ENCODE assay signal across 12 cellular contexts in genomic region chr11:46696212-46696558, GRCh38. TPM values are rescaled to one million over a fixed set of nuclear protein-coding genes. Genes with fewer than 3 reads are reported as not detected.
DNase-seq lines count a peak whose midpoint lies in the region; ATAC-seq and TF ChIP-seq lines count a peak whose summit lies in the region.
"Had no signal": no experiment of that assay in that cellular context is flagged by ENCODE, and none has a peak within 500 bp of the region (broad histone marks: within the 10 kb centered on the region; RNA-seq: fewer than 3 reads in every experiment).

No MANE protein-coding gene starts in this region.

- H3K9me3 Mint-ChIP-seq in stimulated activated naive CD8-positive, alpha-beta T cell treated with anti-CD3 and anti-CD28 coated beads, Interleukin-15, amount 100 ng/mL, for 72 hours = no peaks in the 10 kb centered on the region
- no peaks in the 10 kb centered on the region for H3K9me3 Mint-ChIP-seq in progenitor cell of endocrine pancreas (ENCODE audit: low read depth)
- H3K9me3 Mint-ChIP-seq: activated CD8-positive, alpha-beta T cell treated with anti-CD3 and anti-CD28 coated beads for 36 hours had no signal

- no peak overlapping the region for H4K5ac ChIP-seq in mesendoderm (ENCODE audit: low read length)

- peaks cover 3% of the 10 kb centered on the region for H3K36me3 Mint-ChIP-seq in progenitor cell of endocrine pancreas (ENCODE audit: insufficient read depth)

- peak overlapping the region; percentile 50 to 92 for H3K27ac Mint-ChIP-seq in stimulated activated naive CD8-positive, alpha-beta T cell treated with anti-CD3 and anti-CD28 coated beads, Interleukin-15, amount 100 ng/mL, for 72 hours
- no peak overlapping the region for H3K27ac Mint-ChIP-seq in progenitor cell of endocrine pancreas

- H2BK120ac ChIP-seq in neuronal stem cell (ENCODE audit: low read depth, low read length) (no peak overlapping the region), mesendoderm (ENCODE audit: low read depth, low read length) (no peak overlapping the region)

- H3K36me3 ChIP-seq in neuronal stem cell (replicated peaks in 1 of 2; ENCODE audit: control insufficient read depth in 2 of 2, insufficient read depth in 2 of 2, low read length in 2 of 2) (peaks cover 16 to 38% of the 10 kb centered on the region in 2 donors), mesendoderm (ENCODE audit: control insufficient read depth, insufficient read depth, low read length) (peaks cover 5% of the 10 kb centered on the region)

- WGBS in neuronal stem cell (ENCODE audit: extremely low coverage in 2 of 2, insufficient read length in 2 of 2, insufficient replicate concordance in 1 of 2), 2 donors = no CpG with 5 or more reads among the region's 11 CpGs
- WGBS in mesendoderm (ENCODE audit: extremely low coverage, insufficient coverage, low lambda C conversion rate) = no CpG with 5 or more reads among the region's 11 CpGs

- no peak for DNase-seq in stimulated activated naive CD8-positive, alpha-beta T cell treated with anti-CD3 and anti-CD28 coated beads, Interleukin-15, amount 100 ng/mL, for 72 hours
- no peak for DNase-seq in stimulated activated naive CD8-positive, alpha-beta T cell treated with anti-CD3 and anti-CD28 coated beads, Interleukin-15, Interleukin-2, amounts not matched to agents 100 U/mL and 50 U/mL, for 24 hours
- peak; percentile 41 for DNase-seq in glomerular visceral epithelial cell (ENCODE audit: extremely low spot score)
- DNase-seq in neuronal stem cell (ENCODE audit: low spot score) = no peak
- DNase-seq in progenitor cell of endocrine pancreas (ENCODE audit: low spot score, unreplicated experiment) = no peak
- DNase-seq in RPMI8226 = no peak
- DNase-seq in mesendoderm = no peak
- DNase-seq: activated CD8-positive, alpha-beta T cell treated with anti-CD3 and anti-CD28 coated beads for 36 hours; amniotic stem cell; NCI-H146; stimulated activated CD4-positive, alpha-beta T cell treated with anti-CD3 and anti-CD28 coated beads, Interleukin-12 subunit alpha, Interleukin-12 subunit beta, amount 100 ng/mL, for 4 hours had no signal

- H2AK5ac ChIP-seq in neuronal stem cell (ENCODE audit: low read depth, low read length) = no peak overlapping the region
- H2AK5ac ChIP-seq in mesendoderm (ENCODE audit: low read length) = no peak overlapping the region

- H3K27me3 ChIP-seq in neuronal stem cell (ENCODE audit: control insufficient read depth in 3 of 3, insufficient read depth in 3 of 3, low read depth in 1 of 3, low read length in 3 of 3) (no peaks in the 10 kb centered on the region), mesendoderm (ENCODE audit: insufficient read depth, low read length, poor library complexity) (no peaks in the 10 kb centered on the region)

- H4K91ac ChIP-seq in neuronal stem cell (ENCODE audit: low read depth, low read length, poor library complexity) = no peak overlapping the region

- no peak overlapping the region for H2BK12ac ChIP-seq in neuronal stem cell (ENCODE audit: low read length)

- H2BK15ac ChIP-seq in neuronal stem cell (ENCODE audit: low read length) (no peak overlapping the region), mesendoderm (replicated peaks; ENCODE audit: low read depth) (no peak overlapping the region)

- H3K23ac ChIP-seq in neuronal stem cell (ENCODE audit: low read depth, low read length, poor library complexity) = peak overlapping the region; percentile 80
- no peak overlapping the region for H3K23ac ChIP-seq in mesendoderm (ENCODE audit: low read length)

- no peak overlapping the region for H2AFZ ChIP-seq in neuronal stem cell (ENCODE audit: low read length)

- H3K4me1 ChIP-seq in neuronal stem cell (ENCODE audit: control insufficient read depth in 2 of 2, insufficient read depth in 1 of 2, low read depth in 1 of 2, low read length in 2 of 2) (no peaks in the 10 kb centered on the region), mesendoderm (ENCODE audit: control insufficient read depth, low read depth, low read length) (no peaks in the 10 kb centered on the region)

- no peak overlapping the region for H4K8ac ChIP-seq in neuronal stem cell (ENCODE audit: low read depth, low read length)
- H4K8ac ChIP-seq in mesendoderm (ENCODE audit: low read depth, low read length) = no peak overlapping the region

- H3K27me3 Mint-ChIP-seq in stimulated activated naive CD8-positive, alpha-beta T cell treated with anti-CD3 and anti-CD28 coated beads, Interleukin-15, amount 100 ng/mL, for 72 hours = no peaks in the 10 kb centered on the region
- no peaks in the 10 kb centered on the region for H3K27me3 Mint-ChIP-seq in progenitor cell of endocrine pancreas
- H3K27me3 Mint-ChIP-seq: activated CD8-positive, alpha-beta T cell treated with anti-CD3 and anti-CD28 coated beads for 36 hours had no signal

- H3K4me3 Mint-ChIP-seq in stimulated activated naive CD8-positive, alpha-beta T cell treated with anti-CD3 and anti-CD28 coated beads, Interleukin-15, amount 100 ng/mL, for 72 hours = no peak overlapping the region
- H3K4me3 Mint-ChIP-seq in progenitor cell of endocrine pancreas (ENCODE audit: low read depth) = no peak overlapping the region
- H3K4me3 Mint-ChIP-seq: activated CD8-positive, alpha-beta T cell treated with anti-CD3 and anti-CD28 coated beads for 36 hours had no signal

- H3K4me3 ChIP-seq in neuronal stem cell (ENCODE audit: low read length in 2 of 2) = no peak overlapping the region
- H3K4me3 ChIP-seq in mesendoderm (ENCODE audit: low read length) = no peak overlapping the region

- peaks cover 3% of the 10 kb centered on the region for H3K79me2 ChIP-seq in mesendoderm (ENCODE audit: control insufficient read depth, insufficient read depth, low read length)

- no peaks in the 10 kb centered on the region for H3K9me3 ChIP-seq in neuronal stem cell (replicated peaks in 1 of 2; ENCODE audit: control insufficient read depth in 2 of 2, insufficient read depth in 1 of 2, low read depth in 1 of 2, low read length in 2 of 2)

- no peak for ATAC-seq in stimulated activated naive CD8-positive, alpha-beta T cell treated with anti-CD3 and anti-CD28 coated beads, Interleukin-15, amount 100 ng/mL, for 72 hours
- ATAC-seq in stimulated activated naive CD8-positive, alpha-beta T cell treated with anti-CD3 and anti-CD28 coated beads, Interleukin-15, Interleukin-2, amounts not matched to agents 100 U/mL and 50 U/mL, for 24 hours = no peak
- no peak for ATAC-seq in HG03175 (IDR thresholded peaks at IDR 0.05; ENCODE audit: unreplicated experiment)
- ATAC-seq: activated CD8-positive, alpha-beta T cell treated with anti-CD3 and anti-CD28 coated beads for 36 hours had no signal

- peaks cover 34% of the 10 kb centered on the region for H3K4me1 Mint-ChIP-seq in stimulated activated naive CD8-positive, alpha-beta T cell treated with anti-CD3 and anti-CD28 coated beads, Interleukin-15, amount 100 ng/mL, for 72 hours
- peaks cover 10% of the 10 kb centered on the region for H3K4me1 Mint-ChIP-seq in progenitor cell of endocrine pancreas (ENCODE audit: low read depth)

- H2BK5ac ChIP-seq in neuronal stem cell (ENCODE audit: low read length) (no peak overlapping the region), mesendoderm (ENCODE audit: low read length) (no peak overlapping the region)

- no peak overlapping the region for H3K56ac ChIP-seq in mesendoderm (ENCODE audit: low read length)

- H3K9ac ChIP-seq in neuronal stem cell (ENCODE audit: low read depth, low read length, poor library complexity) = no peak overlapping the region
- no peak overlapping the region for H3K9ac ChIP-seq in mesendoderm (ENCODE audit: low read length)

- no peak overlapping the region for H3K4ac ChIP-seq in neuronal stem cell (ENCODE audit: low read length)
- H3K4ac ChIP-seq in mesendoderm (ENCODE audit: low read depth, low read length) = no peak overlapping the region

- no peak overlapping the region for H3K27ac ChIP-seq in neuronal stem cell (replicated peaks; ENCODE audit: low read length)
- H3K27ac ChIP-seq in mesendoderm (ENCODE audit: low read depth, low read length) = no peak overlapping the region

- peaks cover 7% of the 10 kb centered on the region for H3K79me1 ChIP-seq in neuronal stem cell (ENCODE audit: low read depth, low read length)
- peaks cover 3% of the 10 kb centered on the region for H3K79me1 ChIP-seq in mesendoderm (ENCODE audit: low read length)

- H3K18ac ChIP-seq in neuronal stem cell (ENCODE audit: low read length) = no peak overlapping the region
- H3K18ac ChIP-seq in mesendoderm (ENCODE audit: low read length) = no peak overlapping the region

- H3K4me2 ChIP-seq in neuronal stem cell (ENCODE audit: insufficient read depth, low read length, poor library complexity, severe bottlenecking) (no peak overlapping the region), mesendoderm (ENCODE audit: low read length) (no peak overlapping the region)

- no peak overlapping the region for H3K14ac ChIP-seq in neuronal stem cell (ENCODE audit: low read length)

- TF ChIP-seq CTCF in progenitor cell of endocrine pancreas (IDR thresholded peaks at IDR 0.05; ENCODE audit: unreplicated experiment) = no peak

RNA-seq across cellular contexts. Expression of gene ARHGAP1, which starts 4.2 kb away (rescaled TPM):
- polyA plus RNA-seq in neuronal stem cell (2013, experiment 1 of 2) = 14.9 TPM
- 16.1 TPM for polyA plus RNA-seq in neuronal stem cell (2013, experiment 2 of 2)
- 39.0 and 39.8 TPM in 2 replicates for total RNA-seq in progenitor cell of endocrine pancreas
- polyA plus RNA-seq in mesendoderm (2013, experiment 1 of 2) = 42.0 TPM
- 42.6 TPM for polyA plus RNA-seq in mesendoderm (2013, experiment 2 of 2)

RNA-seq across cellular contexts. Expression of gene ZNF408, which starts 4.6 kb away (rescaled TPM):
- polyA plus RNA-seq in neuronal stem cell (2013, experiment 1 of 2) = 4.8 TPM
- polyA plus RNA-seq in neuronal stem cell (2013, experiment 2 of 2) = 5.0 TPM
- 11.6 and 13.7 TPM in 2 replicates for total RNA-seq in progenitor cell of endocrine pancreas
- polyA plus RNA-seq in mesendoderm (2013, experiment 1 of 2) = 8.8 TPM
- polyA plus RNA-seq in mesendoderm (2013, experiment 2 of 2) = 8.9 TPM

RNA-seq across cellular contexts. Expression of gene F2, which starts 22.8 kb away (rescaled TPM):
- not detected for polyA plus RNA-seq in neuronal stem cell (2013, experiment 1 of 2)
- not detected for polyA plus RNA-seq in neuronal stem cell (2013, experiment 2 of 2)
- 21.8 and 22.8 TPM in 2 replicates for total RNA-seq in progenitor cell of endocrine pancreas
- polyA plus RNA-seq in mesendoderm (2013, experiment 1 of 2) = 0.06 TPM
- 0.08 TPM for polyA plus RNA-seq in mesendoderm (2013, experiment 2 of 2)
- total RNA-seq: activated CD8-positive, alpha-beta T cell treated with anti-CD3 and anti-CD28 coated beads for 36 hours had no signal
